14 cellular contexts compared by ENCODE assay signal in the genomic region with DNA sequence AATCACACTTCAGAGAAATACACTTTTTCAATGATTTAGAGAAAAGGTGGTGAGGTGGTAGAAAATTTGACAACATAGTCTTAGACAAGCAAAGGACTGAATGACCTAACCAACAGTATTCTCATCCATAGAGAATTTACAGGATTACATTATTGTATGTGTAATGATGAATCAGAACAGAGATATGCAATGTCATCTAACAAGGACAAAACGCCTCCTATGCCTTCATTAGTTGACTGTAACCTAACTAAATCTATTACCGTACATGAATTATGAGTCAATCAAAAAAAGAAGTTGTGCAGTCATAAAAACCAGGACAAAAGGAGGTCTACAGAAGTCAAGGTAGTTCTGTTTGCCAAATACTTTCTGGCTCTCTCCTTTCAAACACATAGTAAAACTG.
DNase-seq lines count a peak whose midpoint lies in the region; TF ChIP-seq lines count a peak whose summit lies in the region.
"Had no signal": no experiment of that assay in that cellular context is flagged by ENCODE, and none has a peak within 500 bp of the region (broad histone marks: within the 10 kb centered on the region; RNA-seq: fewer than 3 reads in every experiment).

No MANE protein-coding gene starts in this region.

- POLR2A ChIA-PET in HEK293T (lab: Yijun Ruan, JAX), result no interaction called here

- peaks cover 0 to 5% (median 0%) of the 10 kb centered on the region in 4 donors for H3K9me3 ChIP-seq in esophagus muscularis mucosa
- H3K9me3 ChIP-seq in thyroid gland, result no peaks in the 10 kb centered on the region

- H3K36me3 Mint-ChIP-seq in HFFc6 (ENCODE audit: low read depth) (no peaks in the 10 kb centered on the region), CD14-positive monocyte (no peaks in the 10 kb centered on the region)

- H3K36me3 ChIP-seq in esophagus muscularis mucosa, result no peaks in the 10 kb centered on the region
- no peaks in the 10 kb centered on the region for H3K36me3 ChIP-seq in thyroid gland

- H3K4me1 Mint-ChIP-seq in HFFc6 (ENCODE audit: low read depth), result peaks cover 20% of the 10 kb centered on the region
- no peaks in the 10 kb centered on the region for H3K4me1 Mint-ChIP-seq in CD14-positive monocyte
- H3K4me1 Mint-ChIP-seq: nephron had no signal

- H3K27ac ChIP-seq in esophagus muscularis mucosa (replicated peaks in 1 of 4) (no peak overlapping the region), thyroid gland (no peak overlapping the region)

- H3K27me3 Mint-ChIP-seq in HFFc6 (ENCODE audit: insufficient read depth), result no peaks in the 10 kb centered on the region
- peaks cover 2 to 8% (median 4%) of the 10 kb centered on the region in 3 donors for H3K27me3 Mint-ChIP-seq in CD14-positive monocyte (ENCODE audit: low read depth in 3 of 3)

- no peak for TF ChIP-seq EP300 in esophagus muscularis mucosa (IDR thresholded peaks at IDR 0.05)

- no peak overlapping the region for H3K4me3 Mint-ChIP-seq in HFFc6
- no peak overlapping the region for H3K4me3 Mint-ChIP-seq in CD14-positive monocyte
- H3K4me3 Mint-ChIP-seq: activated T-cell treated with anti-CD3 and anti-CD28 coated beads, Interleukin-2, amount 50 U/mL, for 24 hours; nephron had no signal

- no peak overlapping the region for H3K4me3 ChIP-seq in fibroblast of the aortic adventitia (ENCODE audit: low read depth, low read length)
- no peak overlapping the region for H3K4me3 ChIP-seq in esophagus muscularis mucosa
- H3K4me3 ChIP-seq in thyroid gland (replicated peaks in 1 of 3), result no peak overlapping the region

- H3K9me3 Mint-ChIP-seq in HFFc6 (no peaks in the 10 kb centered on the region), CD14-positive monocyte (peaks cover 0 to 10% (median 2%) of the 10 kb centered on the region in 7 donors)

- no peak for TF ChIP-seq CTCF in HFFc6 (IDR thresholded peaks at IDR 0.05)
- no peak for TF ChIP-seq CTCF in fibroblast of the aortic adventitia (IDR thresholded peaks at IDR 0.05; ENCODE audit: insufficient read depth, low read length)
- no peak for TF ChIP-seq CTCF in esophagus muscularis mucosa (IDR thresholded peaks at IDR 0.05)
- TF ChIP-seq CTCF in CD14-positive monocyte (IDR thresholded peaks at IDR 0.05), result no peak
- no peak for TF ChIP-seq CTCF in thyroid gland (IDR thresholded peaks at IDR 0.05)

- DNase-seq in HFFc6, result peak; percentile 76
- peak; percentile 28 for DNase-seq in SW480 (ENCODE audit: low spot score)
- DNase-seq in fibroblast of the aortic adventitia (ENCODE audit: low read depth), result peak; percentile 38
- no peak for DNase-seq in esophagus muscularis mucosa (ENCODE audit: extremely low spot score)
- no peak for DNase-seq in HEK293T (ENCODE audit: extremely low spot score)
- no peak for DNase-seq in CD14-positive monocyte (ENCODE audit: low spot score)
- no peak for DNase-seq in thyroid gland
- DNase-seq: activated CD4-positive, alpha-beta T cell treated with anti-CD3 and anti-CD28 coated beads for 1 hour; activated T-cell treated with anti-CD3 and anti-CD28 coated beads, Interleukin-2, amount 50 U/mL, for 24 hours; effector CD4-positive, alpha-beta T cell; left ventricle myocardium superior; small intestine; T-helper 1 cell had no signal

- peak overlapping the region; percentile 60 for H3K27ac Mint-ChIP-seq in HFFc6
- H3K27ac Mint-ChIP-seq in CD14-positive monocyte, result no peak overlapping the region
- H3K27ac Mint-ChIP-seq: activated T-cell treated with anti-CD3 and anti-CD28 coated beads, Interleukin-2, amount 50 U/mL, for 24 hours; nephron had no signal

- WGBS in esophagus muscularis mucosa, result 84% methylated on average over 2 of the region's 2 CpGs
- 90 to 95% methylated on average over 2 of the region's 2 CpGs for WGBS in thyroid gland, 2 donors

- no peaks in the 10 kb centered on the region for H3K27me3 ChIP-seq in esophagus muscularis mucosa
- H3K27me3 ChIP-seq in thyroid gland, result no peaks in the 10 kb centered on the region

- H3K4me1 ChIP-seq in esophagus muscularis mucosa (no peaks in the 10 kb centered on the region), thyroid gland (no peaks in the 10 kb centered on the region)

- TF ChIP-seq POLR2A in esophagus muscularis mucosa (IDR thresholded peaks at IDR 0.05; ENCODE audit: low read depth) (no peak), thyroid gland (IDR thresholded peaks at IDR 0.05) (no peak)

- CTCF ChIA-PET in HEK293T (lab: Yijun Ruan, JAX), result no interaction called here

- intact Hi-C loops in esophagus muscularis mucosa (cut with DNase I), result no loop called here
- intact Hi-C loops in CD14-positive monocyte (cut with micrococcal nuclease), result no loop called here
- intact Hi-C loops in thyroid gland (cut with DNase I), result no loop called here

TF ChIP-seq in HEK293T, 16 proteins besides CTCF, POLR2A, EP300 and RAD21:
- no peak for TF ChIP-seq NFRKB (IDR thresholded peaks at IDR 0.05)
- TF ChIP-seq, protein P1, sequence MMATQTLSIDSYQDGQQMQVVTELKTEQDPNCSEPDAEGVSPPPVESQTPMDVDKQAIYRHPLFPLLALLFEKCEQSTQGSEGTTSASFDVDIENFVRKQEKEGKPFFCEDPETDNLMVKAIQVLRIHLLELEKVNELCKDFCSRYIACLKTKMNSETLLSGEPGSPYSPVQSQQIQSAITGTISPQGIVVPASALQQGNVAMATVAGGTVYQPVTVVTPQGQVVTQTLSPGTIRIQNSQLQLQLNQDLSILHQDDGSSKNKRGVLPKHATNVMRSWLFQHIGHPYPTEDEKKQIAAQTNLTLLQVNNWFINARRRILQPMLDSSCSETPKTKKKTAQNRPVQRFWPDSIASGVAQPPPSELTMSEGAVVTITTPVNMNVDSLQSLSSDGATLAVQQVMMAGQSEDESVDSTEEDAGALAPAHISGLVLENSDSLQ (IDR thresholded peaks at IDR 0.05), result no peak

Comparison
In these comparisons a context has a peak if more than half of its experiments do, and no peak if none do; other contexts are left out.
1. DNase-seq: peak in HFFc6 (single experiment), SW480 (single experiment) and fibroblast of the aortic adventitia (single experiment); none in esophagus muscularis mucosa (single experiment), HEK293T (single experiment), CD14-positive monocyte (single experiment) and thyroid gland (0 of 2).